Comparison of ENCODE assay signal across 17 cellular contexts in genomic region chr10:45409782-45410181, GRCh38. TPM values are rescaled to one million over a fixed set of nuclear protein-coding genes. Genes with fewer than 3 reads are reported as not detected.
DNase-seq lines count a peak whose midpoint lies in the region; ATAC-seq and TF ChIP-seq lines count a peak whose summit lies in the region.
"Had no signal": no experiment of that assay in that cellular context is flagged by ENCODE, and none has a peak within 500 bp of the region (broad histone marks: within the 10 kb centered on the region; RNA-seq: fewer than 3 reads in every experiment).

No MANE protein-coding gene starts in this region.

- H2BK15ac ChIP-seq in H9 (ENCODE audit: low read depth, low read length): no peak overlapping the region

- H3K9me3 Mint-ChIP-seq in H9: peaks cover 0 to 6% of the 10 kb centered on the region in 2 experiments; a peak in 2 of 5 replicates

- intact Hi-C loops in stomach (cut with DNase I; ENCODE audit: low total_unique reads) (no loop called here), esophagus squamous epithelium (cut with DNase I) (no loop called here)

- no peaks in the 10 kb centered on the region for H3K79me2 ChIP-seq in H9 (ENCODE audit: insufficient read depth, low read length)

- WGBS in H9 (ENCODE audit: extremely low coverage, insufficient read length, low lambda C conversion rate): no CpG with 5 or more reads among the region's 1 CpG
- WGBS in stomach, 5 donors: 42 to 76% (median 67%) methylated on average over 1 of the region's 1 CpG
- WGBS in esophagus squamous epithelium, 2 donors: 50 to 78% methylated on average over 1 of the region's 1 CpG

- H2BK20ac ChIP-seq in H9 (ENCODE audit: low read depth, low read length, poor library complexity, severe bottlenecking): no peak overlapping the region

- H3K56ac ChIP-seq in H9 (ENCODE audit: insufficient read length, low read depth, low read length): no peak overlapping the region

- H2BK12ac ChIP-seq in H9 (ENCODE audit: insufficient read length, low read depth, low read length): no peak overlapping the region

- H3T11ph ChIP-seq in H9 (ENCODE audit: low read length): no peak overlapping the region

- H3K18ac ChIP-seq in H9 (ENCODE audit: insufficient read length, low read depth, low read length): no peak overlapping the region

- ATAC-seq in T-helper 17 cell: no peak

- TF ChIP-seq POLR2A in erythroblast (IDR thresholded peaks at IDR 0.05; ENCODE audit: low read length) (no peak), stomach (IDR thresholded peaks at IDR 0.05) (no peak), esophagus squamous epithelium (IDR thresholded peaks at IDR 0.05) (no peak)

- no peak overlapping the region for H3K4me3 Mint-ChIP-seq in H9
- no peak overlapping the region for H3K4me3 Mint-ChIP-seq in T-helper 17 cell

- H3K4me3 ChIP-seq in neutrophil (ENCODE audit: low read depth in 1 of 2, low read length in 1 of 2) (no peak overlapping the region), stomach (no peak overlapping the region), esophagus squamous epithelium (no peak overlapping the region)

- no peaks in the 10 kb centered on the region for H4K20me1 ChIP-seq in H9 (ENCODE audit: control insufficient read depth, insufficient read depth, insufficient read length)

- peaks cover 6% of the 10 kb centered on the region; the same call in 1 of the 2 replicates for H3K4me1 ChIP-seq in H9 (ENCODE audit: insufficient read depth, low read length)
- peaks cover 39 to 52% of the 10 kb centered on the region in 2 experiments for H3K4me1 ChIP-seq in neutrophil (ENCODE audit: control insufficient read depth in 1 of 2, insufficient read depth in 1 of 2, low read depth in 1 of 2, low read length in 1 of 2)
- H3K4me1 ChIP-seq in stomach: peaks cover 0 to 5% (median 0%) of the 10 kb centered on the region in 4 donors
- no peaks in the 10 kb centered on the region for H3K4me1 ChIP-seq in esophagus squamous epithelium

- peaks cover 38 to 40% of the 10 kb centered on the region in 2 experiments for H3K4me1 Mint-ChIP-seq in H9
- peaks cover 14% of the 10 kb centered on the region for H3K4me1 Mint-ChIP-seq in T-helper 17 cell

- H2AFZ ChIP-seq in H9 (ENCODE audit: low read length): no peak overlapping the region

- H3K4me2 ChIP-seq in H9 (ENCODE audit: insufficient read depth, insufficient read length, low read length): no peak overlapping the region

- H3K27me3 ChIP-seq in H9 (ENCODE audit: insufficient read depth, low read length): no peaks in the 10 kb centered on the region
- H3K27me3 ChIP-seq in neutrophil: no peaks in the 10 kb centered on the region
- no peaks in the 10 kb centered on the region for H3K27me3 ChIP-seq in stomach
- peaks cover 0 to 4% (median 0%) of the 10 kb centered on the region in 4 donors for H3K27me3 ChIP-seq in esophagus squamous epithelium

- no peak overlapping the region for H3K4ac ChIP-seq in H9 (ENCODE audit: low read depth, low read length)

- H3K79me1 ChIP-seq in H9 (ENCODE audit: insufficient read depth, low read depth, low read length, poor library complexity, severe bottlenecking): no peaks in the 10 kb centered on the region

- no peak for TF ChIP-seq CTCF in H9 (conservative IDR thresholded peaks at IDR 0.05)
- TF ChIP-seq CTCF in neutrophil (IDR thresholded peaks at IDR 0.05): no peak
- no peak for TF ChIP-seq CTCF in stomach (IDR thresholded peaks at IDR 0.05)
- no peak for TF ChIP-seq CTCF in esophagus squamous epithelium (IDR thresholded peaks at IDR 0.05)

- H3K27ac ChIP-seq in H9 (ENCODE audit: insufficient read length, low read depth, low read length) (no peak overlapping the region), neutrophil (peak overlapping the region; percentile 48), stomach (peak overlapping the region in 2 of 5 donors; percentile 2 to 10), esophagus squamous epithelium (peak overlapping the region in 1 of 4 donors; percentile 21)
- H3K27ac ChIP-seq: C4-2B had no signal

- H3K23me2 ChIP-seq in H9 (ENCODE audit: insufficient read length, low read depth, low read length, poor library complexity, severe bottlenecking): no peaks in the 10 kb centered on the region

- H4K91ac ChIP-seq in H9 (ENCODE audit: insufficient read length, low read depth, low read length): no peak overlapping the region

- H3K36me3 ChIP-seq in neutrophil: peaks cover 39% of the 10 kb centered on the region
- peaks cover 0 to 6% (median 2%) of the 10 kb centered on the region in 4 donors for H3K36me3 ChIP-seq in stomach
- H3K36me3 ChIP-seq in esophagus squamous epithelium: peaks cover 0 to 5% (median 0%) of the 10 kb centered on the region in 3 donors

- peak overlapping the region in 2 of 3 experiments; percentile 2 to 42; a peak in 2 of 7 replicates for H3K27ac Mint-ChIP-seq in H9
- peak overlapping the region; percentile 82 for H3K27ac Mint-ChIP-seq in T-helper 17 cell

- no peak overlapping the region for H4K8ac ChIP-seq in H9 (replicated peaks; ENCODE audit: insufficient read length, low read depth, low read length)

- H3K23ac ChIP-seq in H9 (ENCODE audit: insufficient read length, low read depth, low read length): no peak overlapping the region

- H3K36me3 Mint-ChIP-seq in H9 (ENCODE audit: insufficient read depth in 1 of 3, low read depth in 3 of 3) (peaks cover 0 to 2% (median 2%) of the 10 kb centered on the region in 3 experiments; a peak in 2 of 7 replicates), T-helper 17 cell (ENCODE audit: low read depth) (peaks cover 2% of the 10 kb centered on the region)

- H3K27me3 Mint-ChIP-seq in H9 (ENCODE audit: low read depth) (peaks cover 6% of the 10 kb centered on the region), T-helper 17 cell (no peaks in the 10 kb centered on the region)

- no peak overlapping the region for H3K14ac ChIP-seq in H9 (ENCODE audit: insufficient read depth, low read length)

- no peak for TF ChIP-seq EP300 in stomach (IDR thresholded peaks at IDR 0.05)

- no peak overlapping the region for H2AK5ac ChIP-seq in H9 (ENCODE audit: insufficient read length, low read length)

- DNase-seq in H9 (no peak), T-helper 17 cell (no peak), erythroblast (lab: John Stamatoyannopoulos, UW) (peak; percentile 15 to 18), NCI-H2081 (lab: John Stamatoyannopoulos, UW) (no peak), stomach (no peak), esophagus squamous epithelium (lab: John Stamatoyannopoulos, UW) (no peak)
- no peak for DNase-seq in central memory CD4-positive, alpha-beta T cell
- DNase-seq: DMS79, KG1, NCI-H1048, NCI-H1436, NCI-H1930, NCI-H345, NCI-H524 treated with DMSO at 0.1 percent for 48 hours had no signal

- no peak overlapping the region for H2BK120ac ChIP-seq in H9 (ENCODE audit: low read depth, low read length, poor library complexity, severe bottlenecking)

- H3K9me3 ChIP-seq in H9 (ENCODE audit: control insufficient read depth, low read depth, low read length) (no peaks in the 10 kb centered on the region), T-helper 17 cell (ENCODE audit: control insufficient read depth, low read length, poor library complexity, severe bottlenecking) (no peaks in the 10 kb centered on the region), neutrophil (no peaks in the 10 kb centered on the region), stomach (no peaks in the 10 kb centered on the region), esophagus squamous epithelium (no peaks in the 10 kb centered on the region)

- no peak overlapping the region for H2BK5ac ChIP-seq in H9 (ENCODE audit: insufficient read length, low read length)

- H3K9ac ChIP-seq in H9 (ENCODE audit: extremely low read depth, insufficient read length, low read length): no peak overlapping the region

- H4K5ac ChIP-seq in H9 (ENCODE audit: insufficient read length, low read depth, low read length): no peak overlapping the region

RNA-seq across cellular contexts. Expression of gene ALOX5, which starts 35.8 kb away (rescaled TPM):
- total RNA-seq in H9 (2021): 3.2 and 3.7 TPM in 2 replicates
- 10 to 100 TPM; 19.8 to 66.6 TPM for total RNA-seq in T-helper 17 cell
- total RNA-seq in stomach: 10 to 100 TPM in 3 of 5 donors, 1 to 10 TPM in 2; 3.2 to 39.6 (median 18.1) TPM
- polyA plus RNA-seq in stomach: 10 to 100 TPM in 1 of 3 donors, 1 to 10 TPM in 2; 6.3 to 11.1 (median 7.4) TPM
- 10 to 100 TPM; 10.6 to 40.4 (median 16.9) TPM for total RNA-seq in esophagus squamous epithelium
- total RNA-seq: A673 had no signal

Comparison
In these comparisons a context has a peak if more than half of its experiments do, and no peak if none do; other contexts are left out.
1. DNase-seq: peak in erythroblast (2 of 2); none in H9 (single experiment), T-helper 17 cell (0 of 3), central memory CD4-positive, alpha-beta T cell (single experiment), NCI-H2081 (0 of 2), stomach (single experiment) and esophagus squamous epithelium (single experiment).